In the genomic region with DNA sequence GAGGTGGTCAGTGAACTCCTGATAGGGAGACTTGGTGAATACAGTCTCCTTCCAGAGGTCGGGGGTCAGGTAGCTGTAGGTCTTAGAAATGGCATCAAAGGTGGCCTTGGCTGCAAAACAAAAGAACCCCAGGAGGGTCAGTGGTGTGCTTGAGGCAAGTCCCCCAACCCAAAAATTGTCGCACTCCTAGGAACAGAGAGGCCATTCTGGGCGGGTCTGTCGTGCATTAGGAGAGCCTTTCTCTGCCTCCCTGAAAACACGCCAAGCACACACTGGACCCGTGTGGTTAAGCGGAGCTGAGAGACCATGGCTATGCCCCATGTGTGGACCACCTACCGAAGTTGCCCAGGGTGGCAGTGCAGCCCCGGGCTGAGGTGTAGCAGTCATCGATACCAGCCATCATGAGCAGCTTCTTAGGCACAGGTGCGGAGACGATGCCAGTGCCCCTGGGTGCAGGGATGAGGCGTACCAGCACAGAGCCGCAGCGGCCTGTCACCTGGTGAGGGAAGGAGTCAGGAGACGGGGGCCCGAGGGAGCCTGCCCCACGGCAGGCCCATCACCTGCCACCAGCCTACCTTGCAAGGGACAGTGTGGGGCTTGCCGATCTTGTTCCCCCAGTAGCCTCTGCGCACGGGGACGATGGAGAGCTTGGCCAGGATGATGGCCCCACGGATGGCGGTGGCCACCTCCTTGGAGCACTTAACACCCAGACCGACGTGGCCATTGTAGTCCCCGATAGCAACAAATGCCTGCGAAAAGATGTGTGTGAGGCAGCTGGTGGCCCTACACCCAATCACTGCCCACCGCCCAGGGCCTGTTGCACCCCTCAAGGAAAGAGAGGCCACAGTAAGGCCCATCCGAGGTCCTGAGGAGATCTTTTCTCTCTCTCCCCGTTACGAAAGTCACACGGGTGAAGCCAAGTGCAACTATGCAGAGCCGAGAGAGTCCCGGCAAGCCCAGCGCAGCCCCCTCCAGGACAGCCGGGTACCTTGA, we compare ENCODE assay signal across 7 cellular contexts. TPM values are rescaled to one million over a fixed set of nuclear protein-coding genes. Genes with fewer than 3 reads are reported as not detected.
DNase-seq lines count a peak whose midpoint lies in the region; ATAC-seq, FAIRE-seq and TF ChIP-seq lines count a peak whose summit lies in the region.
"Not testable (repeated sequence)": the region's sequence is repeated elsewhere in the genome, so short reads cannot be mapped to it uniquely, and the experiment has no call there.
"Had no signal": no experiment of that assay in that cellular context is flagged by ENCODE, and none has a peak within 500 bp of the region (broad histone marks: within the 10 kb centered on the region; RNA-seq: fewer than 3 reads in every experiment).

No MANE protein-coding gene starts in this region.

- peaks cover 50% of the 10 kb centered on the region for H3K4me1 Mint-ChIP-seq in activated T-cell treated with anti-CD3 and anti-CD28 coated beads, Interleukin-2, amount 50 U/mL, for 72 hours (ENCODE audit: low read depth)
- H3K4me1 Mint-ChIP-seq in naive B cell, result peaks cover 29 to 47% (median 45%) of the 10 kb centered on the region in 3 donors

- H3K9me3 ChIP-seq in H1 (ENCODE audit: insufficient read depth in 2 of 2, low read depth in 1 of 2, low read length in 1 of 2); suprapubic skin: not testable (repeated sequence)

- not testable (repeated sequence) for H2BK15ac ChIP-seq in H1 (ENCODE audit: low read length)

- H3K27ac ChIP-seq in H1 (ENCODE audit: low read depth, low read length); suprapubic skin: not testable (repeated sequence)

- H3K79me1 ChIP-seq in H1 (ENCODE audit: low read depth, low read length), result peaks cover 11% of the 10 kb centered on the region

- H3K23ac ChIP-seq in H1 (ENCODE audit: insufficient read length), result not testable (repeated sequence)

- CTCF ChIA-PET in H1 (lab: Charles Lee; ENCODE audit: partially characterized antibody), result not testable (repeated sequence)

- not testable (repeated sequence) for H4K5ac ChIP-seq in H1 (ENCODE audit: insufficient read length, low read depth, low read length)

- not testable (repeated sequence) for H3K56ac ChIP-seq in H1 (replicated peaks; ENCODE audit: insufficient read length, low read depth, low read length)

- H2AFZ ChIP-seq in H1 (ENCODE audit: low read length), result not testable (repeated sequence)

- not testable (repeated sequence) for H3K27me3 ChIP-seq in H1 (replicated peaks in 1 of 4; ENCODE audit: control insufficient read depth in 3 of 4, extremely low read depth in 1 of 4, insufficient read depth in 3 of 4, low read length in 3 of 4); suprapubic skin

- H3K9me3 Mint-ChIP-seq in activated T-cell treated with anti-CD3 and anti-CD28 coated beads, Interleukin-2, amount 50 U/mL, for 72 hours; naive B cell: not testable (repeated sequence)

- H3K27ac Mint-ChIP-seq in activated T-cell treated with anti-CD3 and anti-CD28 coated beads, Interleukin-2, amount 50 U/mL, for 72 hours, result peak overlapping the region; percentile 92
- H3K27ac Mint-ChIP-seq in naive B cell, result peak overlapping the region in 4 of 6 donors; percentile 37 to 98 (median 76)

- peaks cover 12 to 17% of the 10 kb centered on the region in 2 experiments for H4K20me1 ChIP-seq in H1 (replicated peaks in 1 of 2; ENCODE audit: control insufficient read depth in 1 of 2, insufficient read depth in 2 of 2, low read length in 2 of 2)

- not testable (repeated sequence) for DNase-seq in GM12891 (ENCODE audit: insufficient read length, low spot score); activated T-cell treated with anti-CD3 and anti-CD28 coated beads, Interleukin-2, amount 50 U/mL, for 72 hours; H1 (ENCODE audit: low read depth in 1 of 2, low spot score in 2 of 2); naive B cell; suprapubic skin (ENCODE audit: low spot score in 2 of 2)

- TF ChIP-seq CTCF in H1 (IDR thresholded peaks at IDR 0.05; ENCODE audit: control extremely low read depth in 1 of 3, insufficient read depth in 1 of 3, low read depth in 1 of 3, low read length in 3 of 3); suprapubic skin (IDR thresholded peaks at IDR 0.05): not testable (repeated sequence)

- peak overlapping the region; percentile 99 to 100; a peak in 3 of 4 replicates for H3K4me2 ChIP-seq in H1 (ENCODE audit: insufficient read depth in 1 of 2, low read depth in 2 of 2, low read length in 2 of 2)

- H2BK20ac ChIP-seq in H1 (ENCODE audit: low read length), result not testable (repeated sequence)

- not testable (repeated sequence) for H2BK120ac ChIP-seq in H1 (replicated peaks; ENCODE audit: low read depth, low read length)

- H3K4me3 ChIP-seq in H1 (ENCODE audit: extremely low read depth in 1 of 4, insufficient read depth in 2 of 4, low read depth in 3 of 4, low read length in 4 of 4) (peak overlapping the region; percentile 98 to 99 (median 98); a peak in 5 of 8 replicates), suprapubic skin (peak overlapping the region; percentile 7)

- not testable (repeated sequence) for TF ChIP-seq RAD21 in H1 (IDR thresholded peaks at IDR 0.05 in 1 of 2, conservative IDR thresholded peaks at IDR 0.05 in 1 of 2; ENCODE audit: low read depth in 2 of 2, low read length in 2 of 2)

- FAIRE-seq in GM12891 (lab: Jason Lieb, UNC); H1 (lab: Jason Lieb, UNC): not testable (repeated sequence)

- peaks cover 14 to 32% of the 10 kb centered on the region in 2 donors for H3K36me3 Mint-ChIP-seq in activated T-cell treated with anti-CD3 and anti-CD28 coated beads, Interleukin-2, amount 50 U/mL, for 72 hours (ENCODE audit: insufficient read depth in 2 of 2)
- not testable (repeated sequence) for H3K36me3 Mint-ChIP-seq in naive B cell

- peaks cover 10 to 38% of the 10 kb centered on the region in 2 experiments for H3K79me2 ChIP-seq in H1 (ENCODE audit: control insufficient read depth in 1 of 2, insufficient read depth in 2 of 2, low read length in 2 of 2)

- H3K36me3 ChIP-seq in H1 (ENCODE audit: control insufficient read depth in 2 of 4, insufficient read depth in 4 of 4, low read length in 3 of 4) (peaks cover 17 to 34% (median 28%) of the 10 kb centered on the region in 4 experiments), suprapubic skin (peaks cover 23% of the 10 kb centered on the region)

- not testable (repeated sequence) for H4K91ac ChIP-seq in H1 (replicated peaks; ENCODE audit: insufficient read length, low read length)

- not testable (repeated sequence) for H3K4ac ChIP-seq in H1 (replicated peaks; ENCODE audit: insufficient read length, low read depth, low read length)

- not testable (repeated sequence) for H2BK12ac ChIP-seq in H1 (ENCODE audit: low read depth, low read length)

- TF ChIP-seq POLR2A in GM12891 (IDR thresholded peaks at IDR 0.05; ENCODE audit: low read depth, low read length) (peak; percentile 69; the same call in 1 of the 2 replicates), H1 (IDR thresholded peaks at IDR 0.05; ENCODE audit: control extremely low read depth in 1 of 2, low read depth in 2 of 2, low read length in 2 of 2) (peak in 1 of 2 experiments; percentile 49; a peak in 1 of 3 replicates)
- TF ChIP-seq POLR2A in suprapubic skin (IDR thresholded peaks at IDR 0.05), result not testable (repeated sequence)

- not testable (repeated sequence) for H2AK5ac ChIP-seq in H1 (ENCODE audit: low read depth, low read length)

- not testable (repeated sequence) for TF ChIP-seq EP300 in H1 (IDR thresholded peaks at IDR 0.05; ENCODE audit: borderline replicate concordance in 1 of 2, low read depth in 2 of 2, low read length in 2 of 2); suprapubic skin (IDR thresholded peaks at IDR 0.05)

- H3K9ac ChIP-seq in H1 (replicated peaks in 1 of 4; ENCODE audit: extremely low read depth in 1 of 4, low read depth in 3 of 4, low read length in 3 of 4), result peak overlapping the region in 2 of 4 experiments; percentile 16 to 94; a peak in 2 of 7 replicates

- H3K18ac ChIP-seq in H1 (ENCODE audit: extremely low read depth, low read length), result not testable (repeated sequence)

- peak overlapping the region; percentile 71; the same call in 1 of the 2 replicates for H2BK5ac ChIP-seq in H1 (ENCODE audit: low read depth, low read length)

- not testable (repeated sequence) for H3K14ac ChIP-seq in H1 (ENCODE audit: insufficient read length)

- H3K4me1 ChIP-seq in H1 (replicated peaks in 1 of 4; ENCODE audit: control insufficient read depth in 3 of 4, insufficient read depth in 4 of 4, low read length in 3 of 4) (peaks cover 0 to 22% (median 5%) of the 10 kb centered on the region in 4 experiments; a peak in 5 of 7 replicates), suprapubic skin (peaks cover 53% of the 10 kb centered on the region)

- H3K4me3 Mint-ChIP-seq in activated T-cell treated with anti-CD3 and anti-CD28 coated beads, Interleukin-2, amount 50 U/mL, for 72 hours, result peak overlapping the region; percentile 91 to 97
- H3K4me3 Mint-ChIP-seq in naive B cell, result peak overlapping the region; percentile 24 to 96 (median 94)

- H3K27me3 Mint-ChIP-seq in activated T-cell treated with anti-CD3 and anti-CD28 coated beads, Interleukin-2, amount 50 U/mL, for 72 hours (ENCODE audit: low read depth); naive B cell: not testable (repeated sequence)

- H3K23me2 ChIP-seq in H1 (ENCODE audit: low read depth, low read length), result peaks cover 19% of the 10 kb centered on the region

- POLR2A ChIA-PET in H1 (lab: Charles Lee; ENCODE audit: partially characterized antibody), result interaction anchor here (0.6 to 19.8 kb wide), 25 partner anchors 8 to 193 kb away, joined by 3 to 736 read pairs (median 5); a partner anchor contains a TSS

- H4K8ac ChIP-seq in H1 (ENCODE audit: extremely low read depth, insufficient read depth, low read length), result not testable (repeated sequence)

- not testable (repeated sequence) for ATAC-seq in activated T-cell treated with anti-CD3 and anti-CD28 coated beads, Interleukin-2, amount 50 U/mL, for 72 hours (replicated peaks in 1 of 2); naive B cell (ENCODE audit: low read depth in 2 of 2)

- 87% methylated on average over 35 of the region's 37 CpGs; no CpG with 5 or more reads in 1 of the 2 experiments for WGBS in H1 (ENCODE audit: extremely low coverage in 1 of 2, insufficient coverage in 1 of 2, insufficient read length in 1 of 2, insufficient replicate concordance in 2 of 2, low coverage in 1 of 2, low lambda C conversion rate in 2 of 2, missing lambda C conversion rate in 1 of 2), 2 experiments
- WGBS in suprapubic skin, result 90% methylated on average over 28 of the region's 37 CpGs

RNA-seq across cellular contexts. Expression of a gene that starts 2.2 kb away (rescaled TPM):
- 7,809 TPM for polyA plus RNA-seq in GM12891 (2012; ENCODE audit: low read depth, missing spikeins)
- 7,186 TPM for polyA plus RNA-seq in PFSK-1 (2012; ENCODE audit: insufficient read length, low read depth)
- 1,000 to 10,000 TPM; 5,556 to 5,984 TPM for total RNA-seq in activated T-cell treated with anti-CD3 and anti-CD28 coated beads, Interleukin-2, amount 50 U/mL, for 72 hours
- 3,974 and 4,042 TPM in 2 replicates for total RNA-seq in H1 (2021; fragmentation: NEBNext Ultra II Directional; extraction: Animal tissue kit (Norgen Biotek cat#: 25700))
- 16,783 and 22,970 TPM in 2 replicates for polyA plus RNA-seq in H1 (2011; rRNA removed)
- polyA plus RNA-seq in H1 (2011; cell fraction: cytosol; rRNA removed), result 11,248 TPM
- polyA plus RNA-seq in H1 (2011; cell fraction: nucleus; rRNA removed), result 10,145 TPM
- polyA plus RNA-seq in H1 (2012, experiment 1 of 2), result 3,762 to 6,877 TPM (median 6,536 TPM) in 4 replicates
- 9,397 TPM for polyA plus RNA-seq in H1 (2012, experiment 2 of 2)
- 5,116 TPM for polyA plus RNA-seq in H1 (2013, experiment 1 of 2)
- polyA plus RNA-seq in H1 (2013, experiment 2 of 2), result 5,274 TPM
- polyA minus RNA-seq in H1 (2011; rRNA and poly(A)+ RNA removed), result 2,903 and 3,451 TPM in 2 replicates
- 3,105 TPM for polyA minus RNA-seq in H1 (2011; cell fraction: cytosol; rRNA and poly(A)+ RNA removed)
- 2,164 TPM for polyA minus RNA-seq in H1 (2011; cell fraction: nucleus; rRNA and poly(A)+ RNA removed)
- polyA plus RNA-seq in naive B cell (ENCODE audit: low read depth in 6 of 6), result 1,000 to 10,000 TPM; 5,355 to 7,267 (median 6,090) TPM
- 1,000 to 10,000 TPM; 3,268 to 4,213 (median 3,625) TPM for total RNA-seq in suprapubic skin

RNA-seq across cellular contexts. Expression of a gene that starts 3.1 kb away (rescaled TPM):
- polyA plus RNA-seq in GM12891 (2012; ENCODE audit: low read depth, missing spikeins), result 132 TPM
- polyA plus RNA-seq in PFSK-1 (2012; ENCODE audit: insufficient read length, low read depth), result 428 TPM
- 10 to 100 TPM; 69.3 to 98.3 TPM for total RNA-seq in activated T-cell treated with anti-CD3 and anti-CD28 coated beads, Interleukin-2, amount 50 U/mL, for 72 hours
- 183 and 197 TPM in 2 replicates for total RNA-seq in H1 (2021; fragmentation: NEBNext Ultra II Directional; extraction: Animal tissue kit (Norgen Biotek cat#: 25700))
- polyA plus RNA-seq in H1 (2011; rRNA removed) (194 and 243 TPM in 2 replicates), naive B cell (ENCODE audit: low read depth in 6 of 6) (100 to 1,000 TPM; 163 to 200 (median 194) TPM)
- 282 TPM for polyA plus RNA-seq in H1 (2011; cell fraction: cytosol; rRNA removed)
- 327 TPM for polyA plus RNA-seq in H1 (2011; cell fraction: nucleus; rRNA removed)
- 205 to 282 TPM (median 263 TPM) in 4 replicates for polyA plus RNA-seq in H1 (2012, experiment 1 of 2)
- polyA plus RNA-seq in H1 (2012, experiment 2 of 2), result 290 TPM
- polyA plus RNA-seq in H1 (2013, experiment 1 of 2), result 222 TPM
- 218 TPM for polyA plus RNA-seq in H1 (2013, experiment 2 of 2)
- polyA minus RNA-seq in H1 (2011; rRNA and poly(A)+ RNA removed), result 58.5 and 93.0 TPM in 2 replicates
- 204 TPM for polyA minus RNA-seq in H1 (2011; cell fraction: cytosol; rRNA and poly(A)+ RNA removed)
- polyA minus RNA-seq in H1 (2011; cell fraction: nucleus; rRNA and poly(A)+ RNA removed), result 64.0 TPM
- 100 to 1,000 TPM; 157 to 196 (median 174) TPM for total RNA-seq in suprapubic skin

RNA-seq across cellular contexts. Expression of a gene that starts 4.2 kb away (rescaled TPM):
- 0.50 TPM for polyA plus RNA-seq in GM12891 (2012; ENCODE audit: low read depth, missing spikeins)
- polyA plus RNA-seq in PFSK-1 (2012; ENCODE audit: insufficient read length, low read depth), result not detected
- under 1 TPM in 1 of 2 donors, not detected in 1; 0.81 TPM for total RNA-seq in activated T-cell treated with anti-CD3 and anti-CD28 coated beads, Interleukin-2, amount 50 U/mL, for 72 hours
- total RNA-seq in H1 (2021; fragmentation: NEBNext Ultra II Directional; extraction: Animal tissue kit (Norgen Biotek cat#: 25700)), result not detected in 2 replicates
- 0.17 TPM in 1 of 2 replicates, not detected in the other for polyA plus RNA-seq in H1 (2011; rRNA removed)
- polyA plus RNA-seq in H1 (2011; cell fraction: cytosol; rRNA removed), result not detected
- polyA plus RNA-seq in H1 (2011; cell fraction: nucleus; rRNA removed), result 0.37 TPM
- polyA plus RNA-seq in H1 (2012, experiment 1 of 2), result 0.31 TPM in 1 of 4 replicates, not detected in the others
- polyA plus RNA-seq in H1 (2012, experiment 2 of 2), result not detected
- not detected for polyA plus RNA-seq in H1 (2013, experiment 1 of 2)
- polyA plus RNA-seq in H1 (2013, experiment 2 of 2), result not detected
- polyA minus RNA-seq in H1 (2011; rRNA and poly(A)+ RNA removed), result not detected in 2 replicates
- polyA minus RNA-seq in H1 (2011; cell fraction: cytosol; rRNA and poly(A)+ RNA removed), result not detected
- polyA minus RNA-seq in H1 (2011; cell fraction: nucleus; rRNA and poly(A)+ RNA removed), result not detected
- not detected for polyA plus RNA-seq in naive B cell (ENCODE audit: low read depth in 6 of 6)
- not detected for total RNA-seq in suprapubic skin
- total RNA-seq: RPMI7951 had no signal

RNA-seq across cellular contexts. Expression of a gene that starts 8.0 kb away (rescaled TPM):
- polyA plus RNA-seq in GM12891 (2012; ENCODE audit: low read depth, missing spikeins), result 0.05 TPM
- 0.34 TPM for polyA plus RNA-seq in PFSK-1 (2012; ENCODE audit: insufficient read length, low read depth)
- total RNA-seq in activated T-cell treated with anti-CD3 and anti-CD28 coated beads, Interleukin-2, amount 50 U/mL, for 72 hours, result under 1 TPM; 0.38 to 0.51 TPM
- 0.19 and 0.39 TPM in 2 replicates for total RNA-seq in H1 (2021; fragmentation: NEBNext Ultra II Directional; extraction: Animal tissue kit (Norgen Biotek cat#: 25700))
- 0.08 and 0.24 TPM in 2 replicates for polyA plus RNA-seq in H1 (2011; rRNA removed)
- 0.21 TPM for polyA plus RNA-seq in H1 (2011; cell fraction: cytosol; rRNA removed)
- 0.56 TPM for polyA plus RNA-seq in H1 (2011; cell fraction: nucleus; rRNA removed)
- 0.23 to 0.62 TPM (median 0.42 TPM) in 4 replicates for polyA plus RNA-seq in H1 (2012, experiment 1 of 2)
- polyA plus RNA-seq in H1 (2012, experiment 2 of 2), result 0.16 TPM
- 0.14 TPM for polyA plus RNA-seq in H1 (2013, experiment 1 of 2)
- 0.20 TPM for polyA plus RNA-seq in H1 (2013, experiment 2 of 2)
- polyA minus RNA-seq in H1 (2011; rRNA and poly(A)+ RNA removed), result 0.69 TPM in 1 of 2 replicates, not detected in the other
- polyA minus RNA-seq in H1 (2011; cell fraction: cytosol; rRNA and poly(A)+ RNA removed), result not detected
- polyA minus RNA-seq in H1 (2011; cell fraction: nucleus; rRNA and poly(A)+ RNA removed), result not detected
- polyA plus RNA-seq in naive B cell (ENCODE audit: low read depth in 6 of 6), result not detected
- total RNA-seq in suprapubic skin, result under 1 TPM in 3 of 4 donors, not detected in 1; 0.29 to 0.60 (median 0.42) TPM
- total RNA-seq: RPMI7951 had no signal

RNA-seq across cellular contexts. Expression of a gene that starts 9.4 kb away (rescaled TPM):
- 28.8 TPM for polyA plus RNA-seq in GM12891 (2012; ENCODE audit: low read depth, missing spikeins)
- 63.5 TPM for polyA plus RNA-seq in PFSK-1 (2012; ENCODE audit: insufficient read length, low read depth)
- total RNA-seq in activated T-cell treated with anti-CD3 and anti-CD28 coated beads, Interleukin-2, amount 50 U/mL, for 72 hours, result 10 to 100 TPM; 22.6 to 24.4 TPM
- total RNA-seq in H1 (2021; fragmentation: NEBNext Ultra II Directional; extraction: Animal tissue kit (Norgen Biotek cat#: 25700)), result 65.8 and 66.8 TPM in 2 replicates
- polyA plus RNA-seq in H1 (2011; rRNA removed), result 137 and 159 TPM in 2 replicates
- 103 TPM for polyA plus RNA-seq in H1 (2011; cell fraction: cytosol; rRNA removed)
- 173 TPM for polyA plus RNA-seq in H1 (2011; cell fraction: nucleus; rRNA removed)
- polyA plus RNA-seq in H1 (2012, experiment 1 of 2), result 37.5 to 87.9 TPM (median 82.0 TPM) in 4 replicates
- polyA plus RNA-seq in H1 (2012, experiment 2 of 2), result 92.8 TPM
- polyA plus RNA-seq in H1 (2013, experiment 1 of 2), result 36.0 TPM
- 28.1 TPM for polyA plus RNA-seq in H1 (2013, experiment 2 of 2)
- 59.1 and 71.8 TPM in 2 replicates for polyA minus RNA-seq in H1 (2011; rRNA and poly(A)+ RNA removed)
- 62.5 TPM for polyA minus RNA-seq in H1 (2011; cell fraction: cytosol; rRNA and poly(A)+ RNA removed)
- polyA minus RNA-seq in H1 (2011; cell fraction: nucleus; rRNA and poly(A)+ RNA removed), result 75.9 TPM
- polyA plus RNA-seq in naive B cell (ENCODE audit: low read depth in 6 of 6), result 10 to 100 TPM; 10.9 to 54.8 (median 35.4) TPM
- 10 to 100 TPM; 49.2 to 73.5 (median 57.2) TPM for total RNA-seq in suprapubic skin
